9 cellular contexts compared by ENCODE assay signal in genomic region chr2:222982010-222982908, GRCh38.
DNase-seq lines count a peak whose midpoint lies in the region; ATAC-seq, FAIRE-seq and TF ChIP-seq lines count a peak whose summit lies in the region.
"Had no signal": no experiment of that assay in that cellular context is flagged by ENCODE, and none has a peak within 500 bp of the region (broad histone marks: within the 10 kb centered on the region; RNA-seq: fewer than 3 reads in every experiment).

No MANE protein-coding gene starts in this region.

- no peaks in the 10 kb centered on the region for H3K27me3 ChIP-seq in PC-9 (ENCODE audit: insufficient read depth, low read depth)

- BruUV-seq in PC-9 (replicated peaks; lab: Mats Ljungman, UMichigan) = no TSS peak

- H3K4me1 ChIP-seq in PC-9 (replicated peaks; ENCODE audit: insufficient read depth) = peaks cover 22% of the 10 kb centered on the region

- POLR2A ChIA-PET in PC-9 (lab: Charles Lee; ENCODE audit: unreplicated experiment) = interaction anchor here (0.6 to 0.7 kb wide), 2 partner anchors 44 to 235 kb away, joined by 4 read pairs; no protein-coding TSS in a partner anchor

- H3K4me2 ChIP-seq in PC-9 = 0 out of 2 replicates have a peak overlapping the region, but pooled peaks have one; percentile 4

- peak in 1 of 2 donors; percentile 28 for DNase-seq in stimulated activated naive CD8-positive, alpha-beta T cell treated with anti-CD3 and anti-CD28 coated beads, Interleukin-15, amount 100 ng/mL, for 72 hours
- no peak for DNase-seq in stimulated activated naive CD8-positive, alpha-beta T cell treated with anti-CD3 and anti-CD28 coated beads, Interleukin-15, Interleukin-2, amounts not matched to agents 100 U/mL and 50 U/mL, for 24 hours
- DNase-seq in HTR-8/SVneo (ENCODE audit: insufficient read length, low spot score) (peak; percentile 42), PC-9 (peak; percentile 67 to 90), fibroblast of mammary gland (ENCODE audit: low read depth) (peak; percentile 88), nucleus accumbens (lab: John Stamatoyannopoulos, UW) (peak in 39 of 56 donors; percentile 1 to 63 (median 18)), OCI-M2 (lab: John Stamatoyannopoulos, UW; ENCODE audit: unreplicated experiment) (no peak)

- peaks cover 30% of the 10 kb centered on the region for H3K27me3 Mint-ChIP-seq in stimulated activated naive CD8-positive, alpha-beta T cell treated with anti-CD3 and anti-CD28 coated beads, Interleukin-15, amount 100 ng/mL, for 72 hours

- intact Hi-C loops in PC-9 (cut with micrococcal nuclease; ENCODE audit: unreplicated experiment) = loop anchor here (1.0 to 5.0 kb wide), 3 partner anchors 60 to 265 kb away; no protein-coding TSS in a partner anchor

- CTCF ChIA-PET in PC-9 (lab: Charles Lee) = interaction anchor here (0.6 to 1.1 kb wide), 3 partner anchors 65 to 557 kb away, joined by 3 to 4 read pairs (median 3); no protein-coding TSS in a partner anchor

- H3K79me2 ChIP-seq in PC-9 (ENCODE audit: low read depth) = no peaks in the 10 kb centered on the region

- ATAC-seq in stimulated activated naive CD8-positive, alpha-beta T cell treated with anti-CD3 and anti-CD28 coated beads, Interleukin-15, amount 100 ng/mL, for 72 hours = peak; percentile 78
- no peak for ATAC-seq in stimulated activated naive CD8-positive, alpha-beta T cell treated with anti-CD3 and anti-CD28 coated beads, Interleukin-15, Interleukin-2, amounts not matched to agents 100 U/mL and 50 U/mL, for 24 hours
- no peak for ATAC-seq in HG02798 (IDR thresholded peaks at IDR 0.05; ENCODE audit: poor library complexity, unreplicated experiment)

- peaks cover 0 to 19% of the 10 kb centered on the region in 2 donors for H3K9me3 Mint-ChIP-seq in stimulated activated naive CD8-positive, alpha-beta T cell treated with anti-CD3 and anti-CD28 coated beads, Interleukin-15, amount 100 ng/mL, for 72 hours

- peak overlapping the region; percentile 21 to 48 for H3K4me3 Mint-ChIP-seq in stimulated activated naive CD8-positive, alpha-beta T cell treated with anti-CD3 and anti-CD28 coated beads, Interleukin-15, amount 100 ng/mL, for 72 hours

- peak; percentile 79 for TF ChIP-seq CTCF in PC-9 (conservative IDR thresholded peaks at IDR 0.05)
- peak; percentile 83 for TF ChIP-seq CTCF in fibroblast of mammary gland (conservative IDR thresholded peaks at IDR 0.05; ENCODE audit: control insufficient read depth, insufficient read depth, low read depth, low read length)

- H3K4me3 ChIP-seq in PC-9 (no peak overlapping the region), fibroblast of mammary gland (ENCODE audit: control insufficient read depth, low read depth, low read length) (no peak overlapping the region)

- FAIRE-seq in HTR-8/SVneo (lab: Jason Lieb, UNC) = no peak
- FAIRE-seq: frontal cortex had no signal

- H3K9me2 ChIP-seq in PC-9 (ENCODE audit: insufficient read depth) = no peaks in the 10 kb centered on the region

- no peaks in the 10 kb centered on the region for H3K36me3 ChIP-seq in PC-9 (ENCODE audit: low read depth)

- H3K9me3 ChIP-seq in PC-9 (ENCODE audit: insufficient read depth, low read depth) = peaks cover 7% of the 10 kb centered on the region

- peak overlapping the region; percentile 62 for H3K27ac ChIP-seq in PC-9

- peaks cover 10% of the 10 kb centered on the region for H3K4me1 Mint-ChIP-seq in stimulated activated naive CD8-positive, alpha-beta T cell treated with anti-CD3 and anti-CD28 coated beads, Interleukin-15, amount 100 ng/mL, for 72 hours

- peak overlapping the region; percentile 47 to 87 for H3K27ac Mint-ChIP-seq in stimulated activated naive CD8-positive, alpha-beta T cell treated with anti-CD3 and anti-CD28 coated beads, Interleukin-15, amount 100 ng/mL, for 72 hours

- H4K20me1 ChIP-seq in PC-9 (ENCODE audit: insufficient read depth) = no peaks in the 10 kb centered on the region

- no peaks in the 10 kb centered on the region for H3F3A ChIP-seq in PC-9 (ENCODE audit: insufficient read depth, low read depth)

- H2AFZ ChIP-seq in PC-9 = peak overlapping the region; percentile 31; the same call in 1 of the 2 replicates

Comparison
In these comparisons a context has a peak if more than half of its experiments do, and no peak if none do; other contexts are left out.
1. DNase-seq: peak in HTR-8/SVneo (single experiment), PC-9 (2 of 2), fibroblast of mammary gland (single experiment) and nucleus accumbens (39 of 56); none in stimulated activated naive CD8-positive, alpha-beta T cell treated with anti-CD3 and anti-CD28 coated beads, Interleukin-15, Interleukin-2, amounts not matched to agents 100 U/mL and 50 U/mL, for 24 hours (single experiment) and OCI-M2 (single experiment).